ENCODE assay signal across 22 cellular contexts in the genomic region with DNA sequence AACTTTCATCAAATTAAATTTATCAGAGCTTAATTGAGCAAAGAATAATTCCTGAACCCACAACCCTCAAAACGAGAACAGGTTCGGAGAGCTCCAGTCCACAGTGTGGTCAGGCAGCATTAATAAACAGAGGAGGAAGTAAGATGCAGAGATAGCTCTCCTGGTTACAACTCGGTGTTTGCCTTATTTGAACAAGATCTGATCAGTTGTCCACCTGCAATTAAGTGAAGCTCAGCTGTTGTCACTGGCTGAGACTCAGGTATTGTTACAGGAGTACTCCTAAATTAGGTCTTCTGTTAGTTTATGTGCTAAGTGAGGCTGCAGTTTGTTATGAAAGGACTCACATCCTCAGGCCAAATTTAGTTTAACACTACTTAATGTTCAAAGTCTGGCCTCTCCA.
A peak's percentile ranks its signal among the peaks of the same experiment; 100 is the strongest.
DNase-seq lines count a peak whose midpoint lies in the region; ATAC-seq and TF ChIP-seq lines count a peak whose summit lies in the region.
"Had no signal": no experiment of that assay in that cellular context is flagged by ENCODE, and none has a peak within 500 bp of the region (broad histone marks: within the 10 kb centered on the region; RNA-seq: fewer than 3 reads in every experiment).

No MANE protein-coding gene starts in this region.

- TF ChIP-seq CTCF in NB4 (IDR thresholded peaks at IDR 0.05; ENCODE audit: low read depth, low read length) = no peak
- TF ChIP-seq CTCF in OCI-LY3 (IDR thresholded peaks at IDR 0.05; ENCODE audit: low read depth, low read length) = no peak
- no peak for TF ChIP-seq CTCF in progenitor cell of endocrine pancreas (IDR thresholded peaks at IDR 0.05; ENCODE audit: unreplicated experiment)
- TF ChIP-seq CTCF in coronary artery (IDR thresholded peaks at IDR 0.05) = no peak

- peaks cover 28% of the 10 kb centered on the region for H3K4me1 ChIP-seq in OCI-LY3 (ENCODE audit: low read length)
- H3K4me1 ChIP-seq: BLaER1 treated with 17β-estradiol and CSF1 and Interleukin-3, amounts not matched to agents 10 nM and 100 nM had no signal

- H3K4me1 Mint-ChIP-seq in progenitor cell of endocrine pancreas (ENCODE audit: low read depth) = peaks cover 53% of the 10 kb centered on the region
- H3K4me1 Mint-ChIP-seq: activated naive CD8-positive, alpha-beta T cell treated with anti-CD3 and anti-CD28 coated beads for 36 hours had no signal

- peak overlapping the region; percentile 25 for H3K4me3 Mint-ChIP-seq in progenitor cell of endocrine pancreas (ENCODE audit: low read depth)
- H3K4me3 Mint-ChIP-seq: activated naive CD8-positive, alpha-beta T cell treated with anti-CD3 and anti-CD28 coated beads for 36 hours; effector memory CD8-positive, alpha-beta T cell; neural crest cell had no signal

- H3K79me2 ChIP-seq in OCI-LY3 (ENCODE audit: low read length) = no peaks in the 10 kb centered on the region

- DNase-seq in NCI-H2196 (lab: John Stamatoyannopoulos, UW; ENCODE audit: unreplicated experiment) (peak; percentile 17), NCI-H2196 treated with DMSO at 0.1 percent for 48 hours (lab: John Stamatoyannopoulos, UW; ENCODE audit: unreplicated experiment) (no peak), NB4 (ENCODE audit: low read depth) (peak; percentile 26), progenitor cell of endocrine pancreas (ENCODE audit: low spot score, unreplicated experiment) (no peak), DMS 273 treated with DMSO at 0.1 percent for 48 hours (lab: John Stamatoyannopoulos, UW) (no peak), coronary artery (ENCODE audit: low spot score) (no peak)
- DNase-seq: activated CD4-positive, CD25-positive, alpha-beta regulatory T cell; activated CD8-positive, alpha-beta memory T cell treated with anti-CD3 and anti-CD28 coated beads for 24 hours; activated naive CD8-positive, alpha-beta T cell treated with anti-CD3 and anti-CD28 coated beads for 36 hours; effector memory CD8-positive, alpha-beta T cell; left ventricle myocardium inferior; NCI-H1105 treated with DMSO at 0.1 percent for 48 hours; PC-3; stimulated activated CD4-positive, alpha-beta T cell treated with anti-CD3 and anti-CD28 coated beads, Interleukin-4, amount 100 ng/mL, for 24 hours; T-helper 2 cell had no signal

- peak overlapping the region; percentile 92 for H3K27ac Mint-ChIP-seq in progenitor cell of endocrine pancreas
- H3K27ac Mint-ChIP-seq: activated naive CD8-positive, alpha-beta T cell treated with anti-CD3 and anti-CD28 coated beads for 36 hours; effector memory CD8-positive, alpha-beta T cell had no signal

- H3K36me3 ChIP-seq in OCI-LY3 (replicated peaks; ENCODE audit: low read depth, low read length) = peaks cover 3% of the 10 kb centered on the region
- H3K36me3 ChIP-seq: BLaER1 treated with 17β-estradiol and CSF1 and Interleukin-3, amounts not matched to agents 10 nM and 100 nM; left ventricle myocardium inferior; SJCRH30 had no signal

- peak overlapping the region; percentile 23 for H3K4me2 ChIP-seq in OCI-LY3 (ENCODE audit: low read length)
- H3K4me2 ChIP-seq: A549; BLaER1 treated with 17β-estradiol and CSF1 and Interleukin-3, amounts not matched to agents 10 nM and 100 nM; smooth muscle cell had no signal

- peak overlapping the region; percentile 17; the same call in 1 of the 2 replicates for H2AFZ ChIP-seq in OCI-LY3 (ENCODE audit: low read depth, low read length)

- no peaks in the 10 kb centered on the region for H3K27me3 Mint-ChIP-seq in progenitor cell of endocrine pancreas
- H3K27me3 Mint-ChIP-seq: activated naive CD8-positive, alpha-beta T cell treated with anti-CD3 and anti-CD28 coated beads for 36 hours had no signal

- no peak overlapping the region for H3K27ac ChIP-seq in OCI-LY3 (ENCODE audit: low read length)
- no peak overlapping the region for H3K27ac ChIP-seq in coronary artery
- H3K27ac ChIP-seq: BLaER1 treated with 17β-estradiol and CSF1 and Interleukin-3, amounts not matched to agents 10 nM and 100 nM; SJCRH30 had no signal

- no peaks in the 10 kb centered on the region for H3K27me3 ChIP-seq in OCI-LY3 (ENCODE audit: low read depth, low read length)
- H3K27me3 ChIP-seq: BLaER1 treated with 17β-estradiol and CSF1 and Interleukin-3, amounts not matched to agents 10 nM and 100 nM; SJCRH30 had no signal

- no peaks in the 10 kb centered on the region for H3K9me3 ChIP-seq in OCI-LY3 (ENCODE audit: insufficient read depth, low read length)
- H3K9me3 ChIP-seq: A549, left ventricle myocardium inferior, SJCRH30 had no signal

- no peak overlapping the region for H3K9ac ChIP-seq in OCI-LY3 (ENCODE audit: low read length)
- H3K9ac ChIP-seq: BLaER1 treated with 17β-estradiol and CSF1 and Interleukin-3, amounts not matched to agents 10 nM and 100 nM had no signal

- TF ChIP-seq POLR2A in NB4 (IDR thresholded peaks at IDR 0.05; ENCODE audit: extremely low read depth, insufficient read length) = no peak

- H3K9me3 Mint-ChIP-seq in progenitor cell of endocrine pancreas (ENCODE audit: low read depth) = peaks cover 12% of the 10 kb centered on the region
- H3K9me3 Mint-ChIP-seq: activated naive CD8-positive, alpha-beta T cell treated with anti-CD3 and anti-CD28 coated beads for 36 hours had no signal

- H3K4me3 ChIP-seq in NB4 (ENCODE audit: low read depth, low read length) (no peak overlapping the region), OCI-LY3 (ENCODE audit: low read length) (no peak overlapping the region), coronary artery (no peak overlapping the region)
- H3K4me3 ChIP-seq: A549; BLaER1 treated with 17β-estradiol and CSF1 and Interleukin-3, amounts not matched to agents 10 nM and 100 nM; left ventricle myocardium inferior; SJCRH30; smooth muscle cell had no signal

- ATAC-seq in GM21825 (IDR thresholded peaks at IDR 0.05; ENCODE audit: unreplicated experiment) = no peak
- ATAC-seq: effector memory CD8-positive, alpha-beta T cell; PC-3 had no signal

- H4K20me1 ChIP-seq in OCI-LY3 (ENCODE audit: insufficient read depth, low read length) = no peaks in the 10 kb centered on the region
- H4K20me1 ChIP-seq: BLaER1 treated with 17β-estradiol and CSF1 and Interleukin-3, amounts not matched to agents 10 nM and 100 nM had no signal

- peaks cover 6% of the 10 kb centered on the region for H3K36me3 Mint-ChIP-seq in progenitor cell of endocrine pancreas (ENCODE audit: insufficient read depth)
- H3K36me3 Mint-ChIP-seq: activated naive CD8-positive, alpha-beta T cell treated with anti-CD3 and anti-CD28 coated beads for 36 hours had no signal

Comparison
In these comparisons a context has a peak if more than half of its experiments do, and no peak if none do; other contexts are left out.
1. DNase-seq: peak in NCI-H2196 (single experiment) and NB4 (single experiment); none in NCI-H2196 treated with DMSO at 0.1 percent for 48 hours (single experiment), progenitor cell of endocrine pancreas (single experiment), DMS 273 treated with DMSO at 0.1 percent for 48 hours (single experiment) and coronary artery (single experiment).